8 cellular contexts compared by ENCODE assay signal in genomic region chrX:34656842-34657780, GRCh38. TPM values are rescaled to one million over a fixed set of nuclear protein-coding genes. Genes with fewer than 3 reads are reported as not detected.
A peak's percentile ranks its signal among the peaks of the same experiment; 100 is the strongest.
DNase-seq lines count a peak whose midpoint lies in the region; ATAC-seq, FAIRE-seq and TF ChIP-seq lines count a peak whose summit lies in the region.

Gene TMEM47, minus strand, starts transcription at chrX:34657285. Its CDS starts 256 bp downstream, at chrX:34657029.

- peak; percentile 91 for DNase-seq in DMS53 (lab: John Stamatoyannopoulos, UW)
- peak; percentile 70 for DNase-seq in LHCN-M2 (ENCODE audit: low read depth)
- DNase-seq in WTC11 (ENCODE audit: low spot score) = peak; percentile 84
- no peak for DNase-seq in glomerular endothelial cell (ENCODE audit: extremely low read depth, low read depth, low spot score)
- DNase-seq in omental fat pad (ENCODE audit: low spot score) = no peak
- DNase-seq in GM12892 (ENCODE audit: insufficient read length) = no peak

- peaks cover 9% of the 10 kb centered on the region for H3K9me3 Mint-ChIP-seq in WTC11

- ATAC-seq in WTC11 (peak; percentile 92), omental fat pad (ENCODE audit: low FRiP score) (peak; percentile 91), HG02981 (IDR thresholded peaks at IDR 0.05; ENCODE audit: unreplicated experiment) (no peak), HG03469 (IDR thresholded peaks at IDR 0.05; ENCODE audit: unreplicated experiment) (no peak)

- peaks cover 37% of the 10 kb centered on the region for H3K4me1 Mint-ChIP-seq in WTC11

- POLR2A ChIA-PET in WTC11 (lab: Charles Lee) = no interaction called here

- no peak for TF ChIP-seq CTCF in WTC11 (IDR thresholded peaks at IDR 0.05)
- TF ChIP-seq CTCF in omental fat pad (IDR thresholded peaks at IDR 0.05) = no peak

- peaks cover 8% of the 10 kb centered on the region; the same call in 1 of the 2 replicates for H3K36me3 Mint-ChIP-seq in WTC11

- FAIRE-seq in GM12892 (lab: Jason Lieb, UNC) = no peak

- H3K27me3 Mint-ChIP-seq in WTC11 (ENCODE audit: low read depth) = peaks cover 7% of the 10 kb centered on the region; the same call in 1 of the 2 replicates

- H3K4me3 Mint-ChIP-seq in WTC11 = peak within 1 kb of the TSS; percentile 93

- H3K27ac Mint-ChIP-seq in WTC11 = peak within 1 kb of the TSS; percentile 32; the same call in 1 of the 2 replicates

- CTCF ChIA-PET in WTC11 (lab: Charles Lee) = interaction anchor here (1.0 kb wide), 1 partner anchor 19 kb away, joined by 3 read pairs; no protein-coding TSS in a partner anchor

- no peak for TF ChIP-seq POLR2A in GM12892 (IDR thresholded peaks at IDR 0.05; ENCODE audit: low read depth, low read length)

TF ChIP-seq in WTC11, 78 proteins besides CTCF, POLR2A, EP300 and RAD21:
- no peak for TF ChIP-seq FOXP1 (CRISPR knock-in tag; IDR thresholded peaks at IDR 0.05; ENCODE audit: borderline replicate concordance)
- TF ChIP-seq RELA (CRISPR knock-in tag; IDR thresholded peaks at IDR 0.05; ENCODE audit: borderline replicate concordance) = no peak
- no peak for TF ChIP-seq GABPB1 (CRISPR knock-in tag; IDR thresholded peaks at IDR 0.05)
- TF ChIP-seq E2F5 (CRISPR knock-in tag; IDR thresholded peaks at IDR 0.05) = no peak
- TF ChIP-seq NFE2L1 (CRISPR knock-in tag; IDR thresholded peaks at IDR 0.05) = no peak
- TF ChIP-seq MXD4 (CRISPR knock-in tag; IDR thresholded peaks at IDR 0.05; ENCODE audit: borderline replicate concordance) = no peak
- no peak for TF ChIP-seq AR (CRISPR knock-in tag; IDR thresholded peaks at IDR 0.05)
- peak; percentile 78 for TF ChIP-seq USF1 (CRISPR knock-in tag; IDR thresholded peaks at IDR 0.05)
- TF ChIP-seq ESRRA (CRISPR knock-in tag; IDR thresholded peaks at IDR 0.05; ENCODE audit: borderline replicate concordance) = no peak
- TF ChIP-seq ZNF423 (CRISPR knock-in tag; IDR thresholded peaks at IDR 0.05) = no peak
- no peak for TF ChIP-seq KAT7 (CRISPR knock-in tag; IDR thresholded peaks at IDR 0.05; ENCODE audit: borderline replicate concordance)
- peak; percentile 69 for TF ChIP-seq SP1 (CRISPR knock-in tag; conservative IDR thresholded peaks at IDR 0.05)
- TF ChIP-seq SOX15 (CRISPR knock-in tag; IDR thresholded peaks at IDR 0.05) = no peak
- no peak for TF ChIP-seq NFATC4 (CRISPR knock-in tag; IDR thresholded peaks at IDR 0.05)
- TF ChIP-seq CBFB (CRISPR knock-in tag; IDR thresholded peaks at IDR 0.05; ENCODE audit: low read depth) = no peak
- no peak for TF ChIP-seq ETV6 (CRISPR knock-in tag; IDR thresholded peaks at IDR 0.05)
- TF ChIP-seq FOXP4 (CRISPR knock-in tag; IDR thresholded peaks at IDR 0.05) = no peak
- no peak for TF ChIP-seq RORB (CRISPR knock-in tag; IDR thresholded peaks at IDR 0.05)
- TF ChIP-seq GTF2I (CRISPR knock-in tag; conservative IDR thresholded peaks at IDR 0.05) = no peak
- TF ChIP-seq USF2 (CRISPR knock-in tag; IDR thresholded peaks at IDR 0.05) = peak; percentile 83
- no peak for TF ChIP-seq ERG (CRISPR knock-in tag; IDR thresholded peaks at IDR 0.05)
- TF ChIP-seq CREM (CRISPR knock-in tag; IDR thresholded peaks at IDR 0.05) = 0 out of 2 replicates have a peak, but pooled peaks have one; percentile 12
- no peak for TF ChIP-seq ZNF671 (CRISPR knock-in tag; IDR thresholded peaks at IDR 0.05)

RNA-seq across cellular contexts. Expression of gene TMEM47, which starts in this region (rescaled TPM):
- 44.5 and 54.7 TPM in 2 replicates for total RNA-seq in LHCN-M2 (2014; rRNA removed)
- polyA plus RNA-seq in LHCN-M2 (2012) = 16.2 TPM
- 14.9 to 24.4 TPM (median 15.7 TPM) in 3 replicates for total RNA-seq in WTC11 (2021)
- total RNA-seq in glomerular endothelial cell = 25.0 and 25.2 TPM in 2 replicates
- 10 to 100 TPM; 24.4 to 82.0 (median 30.3) TPM for total RNA-seq in omental fat pad
- not detected for polyA plus RNA-seq in GM12892 (2012; ENCODE audit: missing spikeins)

Comparison
In these comparisons a context has a peak if more than half of its experiments do, and no peak if none do; other contexts are left out.
1. DNase-seq: peak in DMS53 (single experiment), LHCN-M2 (single experiment) and WTC11 (single experiment); none in glomerular endothelial cell (single experiment), omental fat pad (single experiment) and GM12892 (single experiment).
2. ATAC-seq: peak in WTC11 (single experiment) and omental fat pad (single experiment); none in HG02981 (single experiment) and HG03469 (single experiment).